19 cellular contexts compared by ENCODE assay signal in the genomic region with DNA sequence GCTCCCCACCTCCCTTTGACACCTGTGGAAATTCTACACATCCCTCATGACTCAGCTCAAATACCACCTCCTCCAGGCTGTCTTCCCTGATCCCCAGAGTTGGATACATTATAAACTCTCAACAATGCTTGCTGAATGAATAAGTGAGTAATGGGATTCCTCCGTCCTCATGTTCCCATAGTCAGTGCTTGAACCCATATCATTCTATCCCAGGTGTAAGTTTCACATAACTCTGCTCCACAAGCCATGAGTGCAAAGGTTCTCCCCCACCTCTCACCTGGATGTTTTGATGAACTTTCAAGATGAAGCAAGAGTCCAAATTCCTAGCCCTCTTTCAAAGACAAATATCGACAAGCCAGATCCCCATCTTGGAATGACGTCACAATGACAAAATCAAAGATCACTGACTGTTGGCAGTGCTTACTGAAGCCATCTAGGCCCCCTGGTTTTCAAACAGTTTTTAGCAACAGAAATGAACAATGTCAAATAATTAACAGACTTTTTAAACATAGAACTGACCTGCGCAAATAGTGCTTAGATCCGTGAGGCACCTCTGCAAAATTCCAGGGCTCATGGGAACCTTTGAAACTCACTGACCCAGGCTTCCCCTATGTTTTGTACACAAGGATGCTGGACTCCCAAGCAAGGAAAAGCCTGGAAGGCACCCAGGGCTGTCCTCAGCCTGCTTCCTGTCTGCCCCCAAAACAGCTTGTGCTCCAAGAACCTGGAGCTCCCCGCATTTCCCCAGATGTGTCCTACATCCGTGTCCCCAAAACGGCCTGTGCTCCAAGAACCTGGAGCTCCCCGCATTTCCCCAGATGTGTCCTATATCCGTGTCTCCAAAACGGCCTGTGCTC. TPM values are rescaled to one million over a fixed set of nuclear protein-coding genes. Genes with fewer than 3 reads are reported as not detected.
DNase-seq lines count a peak whose midpoint lies in the region; ATAC-seq and TF ChIP-seq lines count a peak whose summit lies in the region.
"Had no signal": no experiment of that assay in that cellular context is flagged by ENCODE, and none has a peak within 500 bp of the region (broad histone marks: within the 10 kb centered on the region; RNA-seq: fewer than 3 reads in every experiment).

No MANE protein-coding gene starts in this region.

- no peak overlapping the region for H3K4me3 ChIP-seq in BLaER1 treated with 17β-estradiol and CSF1 and Interleukin-3, amounts not matched to agents 10 nM and 100 nM
- H3K4me3 ChIP-seq in Caco-2 (ENCODE audit: low read depth, low read length), result no peak overlapping the region
- no peak overlapping the region for H3K4me3 ChIP-seq in endodermal cell (ENCODE audit: low read length)
- H3K4me3 ChIP-seq in naive thymus-derived CD4-positive, alpha-beta T cell (ENCODE audit: low read length), result no peak overlapping the region
- no peak overlapping the region for H3K4me3 ChIP-seq in uterus

- no peaks in the 10 kb centered on the region for H3K27me3 Mint-ChIP-seq in Caco-2 (ENCODE audit: insufficient read depth, unreplicated experiment)
- peaks cover 17% of the 10 kb centered on the region for H3K27me3 Mint-ChIP-seq in endodermal cell (ENCODE audit: insufficient read depth)
- H3K27me3 Mint-ChIP-seq in naive thymus-derived CD4-positive, alpha-beta T cell, result peaks cover 0 to 2% (median 0%) of the 10 kb centered on the region in 5 donors
- H3K27me3 Mint-ChIP-seq: CD4-positive, alpha-beta memory T cell had no signal

- WGBS in endodermal cell (ENCODE audit: insufficient coverage in 1 of 2, insufficient read length in 1 of 2), 2 experiments, result 91 to 96% methylated on average over 5 to 11 of the region's 11 CpGs

- no TSS peak for BruUV-seq in Caco-2 (replicated peaks; lab: Mats Ljungman, UMichigan)

- no peaks in the 10 kb centered on the region for H3K9me3 ChIP-seq in BLaER1 treated with 17β-estradiol and CSF1 and Interleukin-3, amounts not matched to agents 10 nM and 100 nM (replicated peaks in 1 of 11)
- H3K9me3 ChIP-seq in Caco-2 (peaks cover 4% of the 10 kb centered on the region; the same call in 1 of the 2 replicates), endodermal cell (ENCODE audit: control insufficient read depth, low read length) (no peaks in the 10 kb centered on the region), uterus (no peaks in the 10 kb centered on the region)
- H3K9me3 ChIP-seq in naive thymus-derived CD4-positive, alpha-beta T cell (ENCODE audit: control insufficient read depth in 2 of 3, low read length in 3 of 3), result no peaks in the 10 kb centered on the region

- H3K4me1 Mint-ChIP-seq in Caco-2 (ENCODE audit: low read depth, unreplicated experiment) (peaks cover 29% of the 10 kb centered on the region), endodermal cell (peaks cover 3% of the 10 kb centered on the region)
- peaks cover 8 to 31% (median 13%) of the 10 kb centered on the region in 7 donors for H3K4me1 Mint-ChIP-seq in naive thymus-derived CD4-positive, alpha-beta T cell

- no peak for TF ChIP-seq POLR2A in uterus (IDR thresholded peaks at IDR 0.05)

- H3K27me3 ChIP-seq in BLaER1 treated with 17β-estradiol and CSF1 and Interleukin-3, amounts not matched to agents 10 nM and 100 nM, result no peaks in the 10 kb centered on the region
- no peaks in the 10 kb centered on the region for H3K27me3 ChIP-seq in Caco-2 (replicated peaks; ENCODE audit: control insufficient read depth, insufficient read depth, low read length)
- H3K27me3 ChIP-seq in endodermal cell (ENCODE audit: control insufficient read depth, insufficient read depth, low read length, poor library complexity, severe bottlenecking), result no peaks in the 10 kb centered on the region
- H3K27me3 ChIP-seq in naive thymus-derived CD4-positive, alpha-beta T cell (ENCODE audit: control insufficient read depth in 2 of 2, insufficient read depth in 2 of 2, low read length in 2 of 2), result no peaks in the 10 kb centered on the region
- no peaks in the 10 kb centered on the region for H3K27me3 ChIP-seq in uterus

- no peak for ATAC-seq in naive thymus-derived CD4-positive, alpha-beta T cell
- ATAC-seq in left ventricle myocardium superior, result no peak
- ATAC-seq: HCT116, PC-3 had no signal

- peak overlapping the region in 6 of 11 experiments; percentile 73 to 98 (median 96); a peak in 7 of 22 replicates for H3K4me2 ChIP-seq in BLaER1 treated with 17β-estradiol and CSF1 and Interleukin-3, amounts not matched to agents 10 nM and 100 nM
- H3K4me2 ChIP-seq: KMS-11 had no signal

- peak overlapping the region; percentile 31 for H3K4me3 Mint-ChIP-seq in Caco-2 (ENCODE audit: unreplicated experiment)
- no peak overlapping the region for H3K4me3 Mint-ChIP-seq in endodermal cell
- peak overlapping the region in 2 of 10 donors; percentile 17 to 23 for H3K4me3 Mint-ChIP-seq in naive thymus-derived CD4-positive, alpha-beta T cell

- H3K9me3 Mint-ChIP-seq in Caco-2 (ENCODE audit: unreplicated experiment) (no peaks in the 10 kb centered on the region), endodermal cell (no peaks in the 10 kb centered on the region)
- H3K9me3 Mint-ChIP-seq in naive thymus-derived CD4-positive, alpha-beta T cell, result no peaks in the 10 kb centered on the region
- H3K9me3 Mint-ChIP-seq: CD4-positive, alpha-beta memory T cell had no signal

- no peak overlapping the region for H3K27ac ChIP-seq in BLaER1 treated with 17β-estradiol and CSF1 and Interleukin-3, amounts not matched to agents 10 nM and 100 nM
- H3K27ac ChIP-seq in endodermal cell (ENCODE audit: low read depth, low read length) (no peak overlapping the region), uterus (no peak overlapping the region)
- no peak overlapping the region for H3K27ac ChIP-seq in naive thymus-derived CD4-positive, alpha-beta T cell (ENCODE audit: low read depth, low read length)
- H3K27ac ChIP-seq: GM23248, KMS-11 had no signal

- H3K36me3 Mint-ChIP-seq in Caco-2 (ENCODE audit: insufficient read depth, unreplicated experiment) (peaks cover 35% of the 10 kb centered on the region), endodermal cell (ENCODE audit: low read depth) (no peaks in the 10 kb centered on the region)
- H3K36me3 Mint-ChIP-seq in naive thymus-derived CD4-positive, alpha-beta T cell, result no peaks in the 10 kb centered on the region
- H3K36me3 Mint-ChIP-seq: CD4-positive, alpha-beta memory T cell had no signal

- H3K4me1 ChIP-seq in BLaER1 treated with 17β-estradiol and CSF1 and Interleukin-3, amounts not matched to agents 10 nM and 100 nM, result peaks cover 40 to 86% (median 66%) of the 10 kb centered on the region in 10 experiments
- peaks cover 47% of the 10 kb centered on the region for H3K4me1 ChIP-seq in Caco-2
- H3K4me1 ChIP-seq in endodermal cell (ENCODE audit: control insufficient read depth, insufficient read depth, low read length), result no peaks in the 10 kb centered on the region
- peaks cover 6 to 10% of the 10 kb centered on the region in 2 donors for H3K4me1 ChIP-seq in naive thymus-derived CD4-positive, alpha-beta T cell (ENCODE audit: control insufficient read depth in 2 of 2, insufficient read depth in 2 of 2, low read length in 2 of 2)
- peaks cover 0 to 3% of the 10 kb centered on the region in 2 donors for H3K4me1 ChIP-seq in uterus

- TF ChIP-seq CTCF in Caco-2 (IDR thresholded peaks at IDR 0.05; ENCODE audit: insufficient read depth in 1 of 2, low read depth in 1 of 2, low read length in 1 of 2, severe bottlenecking in 1 of 2, unreplicated experiment in 1 of 2), result no peak
- TF ChIP-seq CTCF in endodermal cell (conservative IDR thresholded peaks at IDR 0.05), result no peak
- TF ChIP-seq CTCF in uterus (IDR thresholded peaks at IDR 0.05), result no peak

- H3K27ac Mint-ChIP-seq in Caco-2 (ENCODE audit: unreplicated experiment) (peak overlapping the region; percentile 92), endodermal cell (peak overlapping the region; percentile 1)
- peak overlapping the region in 5 of 9 donors; percentile 12 to 70 (median 38) for H3K27ac Mint-ChIP-seq in naive thymus-derived CD4-positive, alpha-beta T cell

- peak; percentile 71 to 76 for DNase-seq in Caco-2
- no peak for DNase-seq in endodermal cell
- no peak for DNase-seq in naive thymus-derived CD4-positive, alpha-beta T cell
- DNase-seq in uterus, result no peak
- no peak for DNase-seq in left ventricle myocardium superior
- DNase-seq in activated CD4-positive, alpha-beta T cell treated with anti-CD3 and anti-CD28 coated beads for 4 hours, result no peak
- DNase-seq: CD4-positive, alpha-beta memory T cell; DMS79 treated with DMSO at 0.1 percent for 48 hours; GM23248; NCI-H1048; NCI-H1436 treated with DMSO at 0.1 percent for 48 hours; NCI-H2081; NCI-H774; PC-3 had no signal

- H3K9ac ChIP-seq in BLaER1 treated with 17β-estradiol and CSF1 and Interleukin-3, amounts not matched to agents 10 nM and 100 nM, result no peak overlapping the region
- H3K9ac ChIP-seq in endodermal cell (ENCODE audit: extremely low read depth, low read length, poor library complexity, severe bottlenecking), result no peak overlapping the region
- H3K9ac ChIP-seq: KMS-11 had no signal

- POLR2A ChIA-PET in Caco-2 (lab: Charles Lee), result no interaction called here
- POLR2A ChIA-PET in naive thymus-derived CD4-positive, alpha-beta T cell (lab: Charles Lee), result interaction anchor here (1.4 kb wide), 1 partner anchor 100 kb away, joined by 3 read pairs; the partner anchor contains the start of gene WDR1

- intact Hi-C loops in Caco-2 (cut with micrococcal nuclease; ENCODE audit: unreplicated experiment), result loop anchor here (1.0 to 5.0 kb wide), 4 partner anchors 28 to 320 kb away; no protein-coding TSS in a partner anchor
- intact Hi-C loops in naive thymus-derived CD4-positive, alpha-beta T cell (cut with micrococcal nuclease), result loop anchor here (1.0 to 10.0 kb wide), 4 partner anchors 55 to 386 kb away; no protein-coding TSS in a partner anchor
- intact Hi-C loops in uterus (cut with DNase I; ENCODE audit: low total_unique reads), result no loop called here
- intact Hi-C loops in left ventricle myocardium superior (cut with micrococcal nuclease), result loop anchor here (5.0 kb wide), 1 partner anchor 255 kb away; no protein-coding TSS in a partner anchor

- H4K20me1 ChIP-seq in BLaER1 treated with 17β-estradiol and CSF1 and Interleukin-3, amounts not matched to agents 10 nM and 100 nM, result peaks cover 0 to 49% (median 0%) of the 10 kb centered on the region in 11 experiments; a peak in 8 of 22 replicates

- CTCF ChIA-PET in Caco-2 (lab: Charles Lee), result interaction anchor here (0.7 kb wide), 1 partner anchor 53 kb away, joined by 5 read pairs; no protein-coding TSS in a partner anchor
- CTCF ChIA-PET in naive thymus-derived CD4-positive, alpha-beta T cell (lab: Charles Lee), result interaction anchor here (0.6 to 0.7 kb wide), 2 partner anchors 322 to 384 kb away, joined by 3 read pairs; no protein-coding TSS in a partner anchor

- peaks cover 0 to 43% (median 5%) of the 10 kb centered on the region in 11 experiments; a peak in 8 of 22 replicates for H3K36me3 ChIP-seq in BLaER1 treated with 17β-estradiol and CSF1 and Interleukin-3, amounts not matched to agents 10 nM and 100 nM
- H3K36me3 ChIP-seq in Caco-2 (ENCODE audit: control insufficient read depth, insufficient read depth, low read length), result no peaks in the 10 kb centered on the region; the same call in 1 of the 2 replicates
- no peaks in the 10 kb centered on the region for H3K36me3 ChIP-seq in endodermal cell (ENCODE audit: control insufficient read depth, insufficient read depth, low read length)
- no peaks in the 10 kb centered on the region for H3K36me3 ChIP-seq in naive thymus-derived CD4-positive, alpha-beta T cell (ENCODE audit: control insufficient read depth in 2 of 3, insufficient read depth in 3 of 3, low read length in 3 of 3)
- no peaks in the 10 kb centered on the region for H3K36me3 ChIP-seq in uterus

RNA-seq across cellular contexts. Expression of gene SLC2A9, which starts 4.0 kb away (rescaled TPM):
- 17.5 and 21.0 TPM in 2 replicates for total RNA-seq in Caco-2 (2022)
- 1 to 10 TPM in 1 of 2 donors, under 1 TPM in 1; 0.95 to 1.9 TPM for total RNA-seq in endodermal cell
- not detected for polyA plus RNA-seq in endodermal cell (2013, experiment 1 of 2)
- not detected for polyA plus RNA-seq in endodermal cell (2013, experiment 2 of 2)
- 1 to 10 TPM; 1.5 to 9.6 (median 3.8) TPM for total RNA-seq in naive thymus-derived CD4-positive, alpha-beta T cell
- 1 to 10 TPM in 1 of 2 donors, under 1 TPM in 1; 0.36 to 1.5 TPM for polyA plus RNA-seq in naive thymus-derived CD4-positive, alpha-beta T cell
- 1 to 10 TPM in 3 of 4 donors, under 1 TPM in 1; 0.51 to 9.3 (median 7.1) TPM for total RNA-seq in uterus
- total RNA-seq in left ventricle myocardium superior, result 7.1 TPM
- total RNA-seq: G401, NCI-H460 had no signal

Comparison
In these comparisons a context has a peak if more than half of its experiments do, and no peak if none do; other contexts are left out.
1. DNase-seq: peak in Caco-2 (2 of 2); none in endodermal cell (single experiment), naive thymus-derived CD4-positive, alpha-beta T cell (0 of 9), uterus (0 of 2), left ventricle myocardium superior (single experiment) and activated CD4-positive, alpha-beta T cell treated with anti-CD3 and anti-CD28 coated beads for 4 hours (0 of 2).
2. H3K27ac Mint-ChIP-seq: peak in every context shown above with its lines; median percentile 92 in Caco-2; 38 in naive thymus-derived CD4-positive, alpha-beta T cell; 1 in endodermal cell.